8 cellular contexts compared by ENCODE assay signal in the genomic region with DNA sequence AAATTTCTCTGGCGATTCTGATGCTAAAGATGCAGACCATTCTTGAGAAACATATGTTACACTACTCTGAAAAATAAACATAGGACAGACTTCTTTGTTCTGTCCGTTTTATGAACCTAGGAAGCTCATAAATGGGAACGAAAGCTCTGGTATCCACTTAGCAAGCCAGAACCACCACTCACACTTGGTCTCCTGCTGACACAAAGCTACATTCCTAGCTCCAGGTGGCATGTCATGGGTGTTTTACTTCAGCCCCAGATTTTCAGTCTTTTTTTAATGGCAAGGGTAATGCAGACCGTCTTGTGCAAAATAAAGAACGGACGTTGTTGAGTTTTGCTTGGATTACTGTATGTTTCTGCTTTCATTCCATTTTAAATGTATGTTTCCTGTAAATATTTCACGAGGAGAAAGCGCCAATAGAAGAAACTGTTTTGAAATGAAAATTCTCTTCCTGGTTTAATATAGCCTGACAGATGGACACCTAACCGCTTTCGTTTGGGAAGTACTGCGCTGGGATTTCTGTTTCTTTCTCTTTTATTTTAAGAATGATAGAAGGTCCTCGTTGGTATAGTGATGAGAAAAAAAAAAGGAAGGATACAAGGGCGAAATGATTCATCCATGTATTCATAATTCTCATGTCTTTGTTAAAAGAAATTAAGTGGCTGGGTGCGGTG. TPM values are rescaled to one million over a fixed set of nuclear protein-coding genes. Genes with fewer than 3 reads are reported as not detected.
DNase-seq lines count a peak whose midpoint lies in the region; ATAC-seq and TF ChIP-seq lines count a peak whose summit lies in the region.

No MANE protein-coding gene starts in this region.

- no peaks in the 10 kb centered on the region for H3K27me3 ChIP-seq in prostate gland (replicated peaks; ENCODE audit: insufficient read depth)

- H3K9me3 Mint-ChIP-seq in activated CD4-positive, alpha-beta T cell treated with anti-CD3 and anti-CD28 coated beads for 36 hours (ENCODE audit: low read depth): no peaks in the 10 kb centered on the region
- H3K9me3 Mint-ChIP-seq in activated CD8-positive, alpha-beta T cell treated with anti-CD3 and anti-CD28 coated beads for 36 hours: no peaks in the 10 kb centered on the region
- H3K9me3 Mint-ChIP-seq in glutamatergic neuron (ENCODE audit: unreplicated experiment): peaks cover 11% of the 10 kb centered on the region

- H3K4me1 Mint-ChIP-seq in activated CD4-positive, alpha-beta T cell treated with anti-CD3 and anti-CD28 coated beads for 36 hours: peaks cover 23% of the 10 kb centered on the region
- H3K4me1 Mint-ChIP-seq in activated CD8-positive, alpha-beta T cell treated with anti-CD3 and anti-CD28 coated beads for 36 hours (ENCODE audit: low read depth): peaks cover 20% of the 10 kb centered on the region
- peaks cover 7% of the 10 kb centered on the region for H3K4me1 Mint-ChIP-seq in glutamatergic neuron (ENCODE audit: low read depth, unreplicated experiment)

- ATAC-seq in activated CD4-positive, alpha-beta T cell treated with anti-CD3 and anti-CD28 coated beads for 36 hours: no peak
- no peak for ATAC-seq in activated CD8-positive, alpha-beta T cell treated with anti-CD3 and anti-CD28 coated beads for 36 hours
- ATAC-seq in GM21825 (IDR thresholded peaks at IDR 0.05; ENCODE audit: unreplicated experiment) (no peak), GM19397 (IDR thresholded peaks at IDR 0.05; ENCODE audit: unreplicated experiment) (no peak)

- H3K27ac ChIP-seq in prostate gland: peak overlapping the region; percentile 89

- no peak for TF ChIP-seq POLR2A in prostate gland (IDR thresholded peaks at IDR 0.05)

- no peaks in the 10 kb centered on the region for H3K9me3 ChIP-seq in prostate gland

- peaks cover 6% of the 10 kb centered on the region for H3K4me1 ChIP-seq in prostate gland (replicated peaks)

- peaks cover 7% of the 10 kb centered on the region for H3K36me3 Mint-ChIP-seq in activated CD4-positive, alpha-beta T cell treated with anti-CD3 and anti-CD28 coated beads for 36 hours (ENCODE audit: low read depth)
- H3K36me3 Mint-ChIP-seq in activated CD8-positive, alpha-beta T cell treated with anti-CD3 and anti-CD28 coated beads for 36 hours (ENCODE audit: low read depth): peaks cover 5% of the 10 kb centered on the region
- H3K36me3 Mint-ChIP-seq in glutamatergic neuron (ENCODE audit: unreplicated experiment): no peaks in the 10 kb centered on the region

- WGBS in prostate gland: 6% methylated on average over 14 of the region's 14 CpGs

- no peaks in the 10 kb centered on the region for H3K27me3 Mint-ChIP-seq in activated CD4-positive, alpha-beta T cell treated with anti-CD3 and anti-CD28 coated beads for 36 hours
- no peaks in the 10 kb centered on the region for H3K27me3 Mint-ChIP-seq in activated CD8-positive, alpha-beta T cell treated with anti-CD3 and anti-CD28 coated beads for 36 hours
- H3K27me3 Mint-ChIP-seq in glutamatergic neuron (ENCODE audit: unreplicated experiment): peaks cover 6% of the 10 kb centered on the region

- no peak for TF ChIP-seq CTCF in activated CD8-positive, alpha-beta T cell treated with anti-CD3 and anti-CD28 coated beads for 36 hours (IDR thresholded peaks at IDR 0.05)
- no peak for TF ChIP-seq CTCF in glutamatergic neuron (IDR thresholded peaks at IDR 0.05; ENCODE audit: partially characterized antibody, unreplicated experiment)
- peak in 1 of 4 experiments; percentile 9 for TF ChIP-seq CTCF in prostate gland (IDR thresholded peaks at IDR 0.05)

- H3K27ac Mint-ChIP-seq in activated CD4-positive, alpha-beta T cell treated with anti-CD3 and anti-CD28 coated beads for 36 hours: peak overlapping the region; percentile 100
- peak overlapping the region; percentile 100 for H3K27ac Mint-ChIP-seq in activated CD8-positive, alpha-beta T cell treated with anti-CD3 and anti-CD28 coated beads for 36 hours
- peak overlapping the region; percentile 100 for H3K27ac Mint-ChIP-seq in glutamatergic neuron (ENCODE audit: unreplicated experiment)

- DNase-seq in activated CD4-positive, alpha-beta T cell treated with anti-CD3 and anti-CD28 coated beads for 36 hours: peak; percentile 20
- DNase-seq in activated CD4-positive, alpha-beta T cell treated with anti-CD3 and anti-CD28 coated beads, Interleukin-2, amount 50 U/mL, for 48 hours: no peak
- DNase-seq in NCI-H187 (lab: John Stamatoyannopoulos, UW) (peak; percentile 64 to 72), glutamatergic neuron (no peak), prostate gland (ENCODE audit: low spot score) (peak; percentile 52)
- DNase-seq in activated CD8-positive, alpha-beta T cell treated with anti-CD3 and anti-CD28 coated beads for 36 hours: peak; percentile 11

- POLR2A ChIA-PET in activated CD4-positive, alpha-beta T cell treated with anti-CD3 and anti-CD28 coated beads for 36 hours (lab: Charles Lee): interaction anchor here (0.5 to 1.7 kb wide), 5 partner anchors 30 to 237 kb away, joined by 3 to 10 read pairs (median 4); a partner anchor contains a TSS
- POLR2A ChIA-PET in activated CD8-positive, alpha-beta T cell treated with anti-CD3 and anti-CD28 coated beads for 36 hours (lab: Charles Lee): interaction anchor here (1.7 kb wide), 1 partner anchor 9 kb away, joined by 9 read pairs; no protein-coding TSS in a partner anchor

- intact Hi-C loops in activated CD4-positive, alpha-beta T cell treated with anti-CD3 and anti-CD28 coated beads for 36 hours (cut with DNase I, micrococcal nuclease): loop anchor here (1.0 to 2.0 kb wide), 5 partner anchors 33 to 212 kb away; a partner anchor contains a TSS
- intact Hi-C loops in activated CD8-positive, alpha-beta T cell treated with anti-CD3 and anti-CD28 coated beads for 36 hours (cut with micrococcal nuclease): no loop called here
- intact Hi-C loops in prostate gland (cut with DNase I): no loop called here

- H3K4me3 Mint-ChIP-seq in activated CD4-positive, alpha-beta T cell treated with anti-CD3 and anti-CD28 coated beads for 36 hours: peak overlapping the region; percentile 99
- H3K4me3 Mint-ChIP-seq in activated CD8-positive, alpha-beta T cell treated with anti-CD3 and anti-CD28 coated beads for 36 hours: peak overlapping the region; percentile 100
- H3K4me3 Mint-ChIP-seq in glutamatergic neuron (ENCODE audit: unreplicated experiment): peak overlapping the region; percentile 100

- H3K36me3 ChIP-seq in prostate gland: no peaks in the 10 kb centered on the region

- peak overlapping the region; percentile 65 to 74 for H3K4me3 ChIP-seq in prostate gland

- CTCF ChIA-PET in activated CD4-positive, alpha-beta T cell treated with anti-CD3 and anti-CD28 coated beads for 36 hours (lab: Charles Lee): interaction anchor here (1.1 to 1.3 kb wide), 4 partner anchors 8 to 298 kb away, joined by 3 to 6 read pairs (median 4); no protein-coding TSS in a partner anchor
- CTCF ChIA-PET in activated CD8-positive, alpha-beta T cell treated with anti-CD3 and anti-CD28 coated beads for 36 hours (lab: Charles Lee): interaction anchor here (1.3 to 1.5 kb wide), 3 partner anchors 9 to 33 kb away, joined by 3 to 4 read pairs (median 4); a partner anchor contains a TSS

RNA-seq across cellular contexts. Expression of a gene that starts 0.8 kb away (rescaled TPM):
- 10 to 100 TPM; 31.3 to 32.6 TPM for total RNA-seq in activated CD4-positive, alpha-beta T cell treated with anti-CD3 and anti-CD28 coated beads for 36 hours
- 10 to 100 TPM; 34.4 to 35.5 TPM for total RNA-seq in activated CD8-positive, alpha-beta T cell treated with anti-CD3 and anti-CD28 coated beads for 36 hours
- 32.0 TPM for total RNA-seq in glutamatergic neuron (ENCODE audit: unreplicated experiment)
- total RNA-seq in prostate gland: 10 to 100 TPM; 18.1 to 26.7 TPM

RNA-seq across cellular contexts. Expression of a gene that starts 4.4 kb away (rescaled TPM):
- total RNA-seq in activated CD4-positive, alpha-beta T cell treated with anti-CD3 and anti-CD28 coated beads for 36 hours: 100 to 1,000 TPM; 177 to 184 TPM
- 100 to 1,000 TPM; 155 to 159 TPM for total RNA-seq in activated CD8-positive, alpha-beta T cell treated with anti-CD3 and anti-CD28 coated beads for 36 hours
- total RNA-seq in glutamatergic neuron (ENCODE audit: unreplicated experiment) (188 TPM), prostate gland (100 to 1,000 TPM in 1 of 2 donors, 10 to 100 TPM in 1; 95.3 to 251 TPM)

RNA-seq across cellular contexts. Expression of a gene that starts 33.9 kb away (rescaled TPM):
- total RNA-seq in activated CD4-positive, alpha-beta T cell treated with anti-CD3 and anti-CD28 coated beads for 36 hours: 100 to 1,000 TPM; 166 to 169 TPM
- 100 to 1,000 TPM; 126 to 137 TPM for total RNA-seq in activated CD8-positive, alpha-beta T cell treated with anti-CD3 and anti-CD28 coated beads for 36 hours
- total RNA-seq in glutamatergic neuron (ENCODE audit: unreplicated experiment): 403 TPM
- total RNA-seq in prostate gland: 100 to 1,000 TPM; 166 to 303 TPM

RNA-seq across cellular contexts. Expression of a gene that starts 51.4 kb away (rescaled TPM):
- 10 to 100 TPM; 44.8 to 52.6 TPM for total RNA-seq in activated CD4-positive, alpha-beta T cell treated with anti-CD3 and anti-CD28 coated beads for 36 hours
- total RNA-seq in activated CD8-positive, alpha-beta T cell treated with anti-CD3 and anti-CD28 coated beads for 36 hours: 10 to 100 TPM; 44.3 to 51.1 TPM
- total RNA-seq in glutamatergic neuron (ENCODE audit: unreplicated experiment) (29.2 TPM), prostate gland (10 to 100 TPM; 39.3 to 45.2 TPM)

Comparison
In these comparisons a context has a peak if more than half of its experiments do, and no peak if none do; other contexts are left out.
1. DNase-seq: peak in activated CD4-positive, alpha-beta T cell treated with anti-CD3 and anti-CD28 coated beads for 36 hours (single experiment), NCI-H187 (2 of 2), activated CD8-positive, alpha-beta T cell treated with anti-CD3 and anti-CD28 coated beads for 36 hours (single experiment) and prostate gland (single experiment); none in activated CD4-positive, alpha-beta T cell treated with anti-CD3 and anti-CD28 coated beads, Interleukin-2, amount 50 U/mL, for 48 hours (0 of 2) and glutamatergic neuron (single experiment).
2. intact Hi-C loops: an anchor here in activated CD4-positive, alpha-beta T cell treated with anti-CD3 and anti-CD28 coated beads for 36 hours (1.0 to 2.0 kb wide); none called in activated CD8-positive, alpha-beta T cell treated with anti-CD3 and anti-CD28 coated beads for 36 hours and prostate gland.
3. Peak in every context shown above with its lines, with median percentiles within 50 percentile points of each other: H3K27ac Mint-ChIP-seq and H3K4me3 Mint-ChIP-seq.